ENCODE assay signal across 9 cellular contexts in genomic region chr2:65554765-65555561, GRCh38.
A peak's percentile ranks its signal among the peaks of the same experiment; 100 is the strongest.
DNase-seq lines count a peak whose midpoint lies in the region; ATAC-seq and TF ChIP-seq lines count a peak whose summit lies in the region.
"Had no signal": no experiment of that assay in that cellular context is flagged by ENCODE, and none has a peak within 500 bp of the region (broad histone marks: within the 10 kb centered on the region; RNA-seq: fewer than 3 reads in every experiment).

No MANE protein-coding gene starts in this region.

- no peak overlapping the region for H2AFZ ChIP-seq in OCI-LY3 (ENCODE audit: low read depth, low read length)

- no peaks in the 10 kb centered on the region for H3K79me2 ChIP-seq in OCI-LY3 (ENCODE audit: low read length)

- DNase-seq in activated CD4-positive, alpha-beta T cell treated with anti-CD3 and anti-CD28 coated beads, Interleukin-2, amount 10 ng/mL, durations not matched to agents 24 days and 14 days, result no peak
- no peak for DNase-seq in activated CD4-positive, alpha-beta T cell treated with anti-CD3 and anti-CD28 coated beads for 1 hour
- DNase-seq in renal cortical epithelial cell (ENCODE audit: low read depth) (peak; percentile 60), cerebellar nuclear complex (lab: John Stamatoyannopoulos, UW) (no peak), UCSD-AML1 (lab: John Stamatoyannopoulos, UW; ENCODE audit: unreplicated experiment) (no peak), spleen (no peak)
- DNase-seq: BE2C had no signal

- no peaks in the 10 kb centered on the region for H3K9me3 Mint-ChIP-seq in activated CD4-positive, alpha-beta T cell treated with anti-CD3 and anti-CD28 coated beads, Interleukin-2, amount 10 ng/mL, durations not matched to agents 24 days and 14 days

- intact Hi-C loops in activated CD4-positive, alpha-beta T cell treated with anti-CD3 and anti-CD28 coated beads, Interleukin-2, amount 10 ng/mL, durations not matched to agents 24 days and 14 days (cut with micrococcal nuclease), result loop anchor here (5.0 kb wide), 2 partner anchors 118 to 498 kb away; partner anchors contain the start of gene CEP68
- intact Hi-C loops in spleen (cut with DNase I; ENCODE audit: low total_unique reads), result loop anchor here (5.0 kb wide), 1 partner anchor 113 kb away; no protein-coding TSS in a partner anchor

- TF ChIP-seq CTCF in OCI-LY3 (IDR thresholded peaks at IDR 0.05; ENCODE audit: low read depth, low read length), result no peak
- TF ChIP-seq CTCF in spleen (IDR thresholded peaks at IDR 0.05 in 8 of 11, conservative IDR thresholded peaks at IDR 0.05 in 3 of 11), result no peak

- peak; percentile 68 for ATAC-seq in HG02610 (IDR thresholded peaks at IDR 0.05; ENCODE audit: unreplicated experiment)

- H3K4me3 Mint-ChIP-seq in activated CD4-positive, alpha-beta T cell treated with anti-CD3 and anti-CD28 coated beads, Interleukin-2, amount 10 ng/mL, durations not matched to agents 24 days and 14 days, result no peak overlapping the region

- no peaks in the 10 kb centered on the region for H3K36me3 Mint-ChIP-seq in activated CD4-positive, alpha-beta T cell treated with anti-CD3 and anti-CD28 coated beads, Interleukin-2, amount 10 ng/mL, durations not matched to agents 24 days and 14 days (ENCODE audit: low read depth)

- TF ChIP-seq POLR2A in spleen (IDR thresholded peaks at IDR 0.05), result no peak

- H4K20me1 ChIP-seq in OCI-LY3 (ENCODE audit: insufficient read depth, low read length), result no peaks in the 10 kb centered on the region

- H3K4me3 ChIP-seq in OCI-LY3 (ENCODE audit: low read length) (no peak overlapping the region), spleen (no peak overlapping the region)

- H3K9me3 ChIP-seq in OCI-LY3 (ENCODE audit: insufficient read depth, low read length) (no peaks in the 10 kb centered on the region), spleen (no peaks in the 10 kb centered on the region)
- H3K9me3 ChIP-seq: BE2C had no signal

- WGBS in spleen, 5 donors, result 37 to 42% (median 39%) methylated on average over 8 of the region's 8 CpGs

- H3K4me1 Mint-ChIP-seq in activated CD4-positive, alpha-beta T cell treated with anti-CD3 and anti-CD28 coated beads, Interleukin-2, amount 10 ng/mL, durations not matched to agents 24 days and 14 days, result peaks cover 16% of the 10 kb centered on the region

- peaks cover 44% of the 10 kb centered on the region for H3K27me3 ChIP-seq in OCI-LY3 (ENCODE audit: low read depth, low read length)
- H3K27me3 ChIP-seq in spleen (replicated peaks in 1 of 7), result no peaks in the 10 kb centered on the region
- H3K27me3 ChIP-seq: BE2C had no signal

- no peak overlapping the region for H3K27ac ChIP-seq in OCI-LY3 (ENCODE audit: low read length)
- no peak overlapping the region for H3K27ac ChIP-seq in spleen

- H3K9ac ChIP-seq in OCI-LY3 (ENCODE audit: low read length), result no peak overlapping the region

- peaks cover 19% of the 10 kb centered on the region for H3K4me1 ChIP-seq in OCI-LY3 (ENCODE audit: low read length)
- H3K4me1 ChIP-seq in spleen, result peaks cover 0 to 20% (median 10%) of the 10 kb centered on the region in 6 donors
- H3K4me1 ChIP-seq: BE2C had no signal

- H3K36me3 ChIP-seq in OCI-LY3 (replicated peaks; ENCODE audit: low read depth, low read length), result no peaks in the 10 kb centered on the region
- no peaks in the 10 kb centered on the region for H3K36me3 ChIP-seq in spleen
- H3K36me3 ChIP-seq: BE2C had no signal

- peaks cover 30% of the 10 kb centered on the region for H3K27me3 Mint-ChIP-seq in activated CD4-positive, alpha-beta T cell treated with anti-CD3 and anti-CD28 coated beads, Interleukin-2, amount 10 ng/mL, durations not matched to agents 24 days and 14 days

- peak overlapping the region; percentile 37 for H3K4me2 ChIP-seq in OCI-LY3 (ENCODE audit: low read length)

- peak overlapping the region; percentile 57 for H3K27ac Mint-ChIP-seq in activated CD4-positive, alpha-beta T cell treated with anti-CD3 and anti-CD28 coated beads, Interleukin-2, amount 10 ng/mL, durations not matched to agents 24 days and 14 days
